3 cellular contexts compared by ENCODE assay signal in the genomic region with DNA sequence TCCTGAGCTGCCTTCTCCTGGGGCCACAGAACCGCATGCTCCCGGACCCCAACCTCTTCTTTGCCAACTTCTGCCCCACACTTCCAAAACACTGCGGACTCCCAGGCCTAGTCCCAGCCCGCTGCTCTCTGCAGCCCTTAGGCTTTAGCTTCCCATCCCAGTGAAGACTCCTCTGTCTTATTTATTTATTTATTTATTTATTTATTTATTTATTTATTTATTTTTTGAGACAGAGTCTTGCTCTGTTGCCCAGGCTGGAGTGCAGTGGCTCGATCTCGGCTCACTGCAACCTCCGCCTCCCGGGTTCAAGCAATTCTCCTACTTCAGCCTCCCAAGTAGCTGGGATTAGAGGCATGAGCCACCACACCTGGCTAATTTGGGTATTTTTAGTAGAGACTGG. TPM values are rescaled to one million over a fixed set of nuclear protein-coding genes. Genes with fewer than 3 reads are reported as not detected.
"Had no signal": no experiment of that assay in that cellular context is flagged by ENCODE, and none has a peak within 500 bp of the region (broad histone marks: within the 10 kb centered on the region; RNA-seq: fewer than 3 reads in every experiment).

No MANE protein-coding gene starts in this region.

RNA-seq across cellular contexts. Expression of a gene that starts 21.6 kb away (rescaled TPM):
- total RNA-seq: RPMI7951, SJCRH30, SK-MEL-5 had no signal
